Comparison of ENCODE assay signal across 20 cellular contexts in genomic region chr20:9241721-9242427, GRCh38.
DNase-seq lines count a peak whose midpoint lies in the region; ATAC-seq and TF ChIP-seq lines count a peak whose summit lies in the region.
"Had no signal": no experiment of that assay in that cellular context is flagged by ENCODE, and none has a peak within 500 bp of the region (broad histone marks: within the 10 kb centered on the region; RNA-seq: fewer than 3 reads in every experiment).

No MANE protein-coding gene starts in this region.

- H3K9me3 ChIP-seq in GM23248 (ENCODE audit: low read depth): no peaks in the 10 kb centered on the region
- H3K9me3 ChIP-seq in mucosa of descending colon: no peaks in the 10 kb centered on the region
- H3K9me3 ChIP-seq: esophagus muscularis mucosa, uterus had no signal

- H3K36me3 Mint-ChIP-seq in natural killer cell treated with Interleukin-12 subunit alpha and Interleukin-12 subunit beta and Interleukin-15 and Interleukin-18, amount 100 ng/mL, for 72 hours: no peaks in the 10 kb centered on the region
- H3K36me3 Mint-ChIP-seq: memory B cell had no signal

- intact Hi-C loops in mucosa of descending colon (cut with DNase I, micrococcal nuclease): no loop called here

- H3K4me3 ChIP-seq in GM23248 (no peak overlapping the region), mucosa of descending colon (no peak overlapping the region)
- H3K4me3 ChIP-seq: cardiac muscle cell, dorsolateral prefrontal cortex, esophagus muscularis mucosa, uterus had no signal

- no peaks in the 10 kb centered on the region for H3K27me3 ChIP-seq in GM23248 (replicated peaks; ENCODE audit: insufficient read depth)
- H3K27me3 ChIP-seq: cardiac muscle cell, dorsolateral prefrontal cortex, esophagus muscularis mucosa, uterus had no signal

- peaks cover 3% of the 10 kb centered on the region for H3K9me3 Mint-ChIP-seq in natural killer cell treated with Interleukin-12 subunit alpha and Interleukin-12 subunit beta and Interleukin-15 and Interleukin-18, amount 100 ng/mL, for 72 hours
- H3K9me3 Mint-ChIP-seq: activated B cell treated with CpG ODN at 0.5 μM for 24 hours; activated naive CD8-positive, alpha-beta T cell treated with anti-CD3 and anti-CD28 coated beads, Interleukin-2, amount 50 U/mL, for 24 hours; stimulated activated naive CD8-positive, alpha-beta T cell treated with anti-CD3 and anti-CD28 coated beads, Interleukin-15, Interleukin-2, amounts not matched to agents 100 ng/mL and 50 ng/mL, for 24 hours had no signal

- no peaks in the 10 kb centered on the region for H3K79me2 ChIP-seq in GM23248 (ENCODE audit: insufficient read depth)

- DNase-seq in ACHN (peak; percentile 24), GM23248 (peak; percentile 43), mucosa of descending colon (peak in 1 of 3 donors; percentile 51), SIG-M5 treated with dmso at 0.1 percent for 504 hours (lab: John Stamatoyannopoulos, UW; ENCODE audit: unreplicated experiment) (no peak), kidney tubule cell (ENCODE audit: low spot score) (no peak)
- DNase-seq in natural killer cell treated with Interleukin-12 subunit alpha and Interleukin-12 subunit beta and Interleukin-15 and Interleukin-18, amount 100 ng/mL, for 72 hours (ENCODE audit: low spot score): no peak
- DNase-seq: activated B cell treated with CpG ODN at 0.5 μM for 24 hours; activated CD8-positive, alpha-beta T cell treated with anti-CD3 and anti-CD28 coated beads, Interleukin-2, amount 10 ng/mL, durations not matched to agents 7 days and 5 days; activated naive CD8-positive, alpha-beta T cell treated with anti-CD3 and anti-CD28 coated beads, Interleukin-2, amount 50 U/mL, for 24 hours; activated T-cell treated with anti-CD3 and anti-CD28 coated beads, Interleukin-2, amount 50 U/mL, for 72 hours; dorsolateral prefrontal cortex; head of caudate nucleus; KBM-7; uterus had no signal

- no peaks in the 10 kb centered on the region for H3K4me1 Mint-ChIP-seq in natural killer cell treated with Interleukin-12 subunit alpha and Interleukin-12 subunit beta and Interleukin-15 and Interleukin-18, amount 100 ng/mL, for 72 hours (ENCODE audit: low read depth in 2 of 2)
- H3K4me1 Mint-ChIP-seq: activated B cell treated with CpG ODN at 0.5 μM for 24 hours; activated naive CD8-positive, alpha-beta T cell treated with anti-CD3 and anti-CD28 coated beads, Interleukin-2, amount 50 U/mL, for 24 hours; memory B cell had no signal

- ATAC-seq in SK-N-SH treated with all-trans-retinoic acid at 6 μM for 48 hours: peak; percentile 34; the same call in 2 of the 3 replicates
- peak; percentile 74 for ATAC-seq in mucosa of descending colon
- no peak for ATAC-seq in HG03442 (IDR thresholded peaks at IDR 0.05; ENCODE audit: unreplicated experiment)
- no peak for ATAC-seq in natural killer cell treated with Interleukin-12 subunit alpha and Interleukin-12 subunit beta and Interleukin-15 and Interleukin-18, amount 100 ng/mL, for 72 hours
- ATAC-seq: activated CD8-positive, alpha-beta T cell treated with anti-CD3 and anti-CD28 coated beads, Interleukin-2, amount 10 ng/mL, durations not matched to agents 7 days and 5 days; activated naive CD8-positive, alpha-beta T cell treated with anti-CD3 and anti-CD28 coated beads, Interleukin-2, amount 50 U/mL, for 24 hours; activated T-cell treated with anti-CD3 and anti-CD28 coated beads, Interleukin-2, amount 50 U/mL, for 72 hours had no signal

- H3F3A ChIP-seq in GM23248 (ENCODE audit: insufficient read depth): peaks cover 15% of the 10 kb centered on the region

- no peak overlapping the region for H3K27ac ChIP-seq in GM23248
- H3K27ac ChIP-seq: cardiac muscle cell, dorsolateral prefrontal cortex, esophagus muscularis mucosa, uterus had no signal

- no peak overlapping the region for H3K9ac ChIP-seq in GM23248

- peaks cover 12% of the 10 kb centered on the region for H3K4me1 ChIP-seq in GM23248 (ENCODE audit: insufficient read depth)
- peaks cover 19% of the 10 kb centered on the region for H3K4me1 ChIP-seq in mucosa of descending colon (ENCODE audit: low read depth)
- H3K4me1 ChIP-seq: uterus had no signal

- H3K4me2 ChIP-seq in GM23248 (ENCODE audit: unreplicated experiment): no peak overlapping the region

- no peaks in the 10 kb centered on the region for H4K20me1 ChIP-seq in GM23248 (ENCODE audit: insufficient read depth)

- H3K9me2 ChIP-seq in GM23248 (ENCODE audit: insufficient read depth): no peaks in the 10 kb centered on the region

- 98 to 100% methylated on average over 3 of the region's 3 CpGs for WGBS in GM23248 (ENCODE audit: low coverage in 1 of 2, low lambda C conversion rate in 2 of 2, missing lambda C conversion rate in 2 of 2), 2 experiments

- H2AFZ ChIP-seq in GM23248: no peak overlapping the region

- TF ChIP-seq CTCF in mucosa of descending colon (IDR thresholded peaks at IDR 0.05): no peak

- in situ Hi-C loops in ACHN (cut with HindIII; ENCODE audit: low pct_ligation_motif_present, low pct_unique_long_range_greater_than_20kb, low sequenced_read_pairs) (no loop called here), GM23248 (cut with MboI) (no loop called here)

- H3K27ac Mint-ChIP-seq in natural killer cell treated with Interleukin-12 subunit alpha and Interleukin-12 subunit beta and Interleukin-15 and Interleukin-18, amount 100 ng/mL, for 72 hours: no peak overlapping the region
- H3K27ac Mint-ChIP-seq: activated B cell treated with CpG ODN at 0.5 μM for 24 hours; activated CD8-positive, alpha-beta T cell treated with anti-CD3 and anti-CD28 coated beads, Interleukin-2, amount 10 ng/mL, durations not matched to agents 7 days and 5 days; activated naive CD8-positive, alpha-beta T cell treated with anti-CD3 and anti-CD28 coated beads, Interleukin-2, amount 50 U/mL, for 24 hours; activated T-cell treated with anti-CD3 and anti-CD28 coated beads, Interleukin-2, amount 50 U/mL, for 72 hours; memory B cell; stimulated activated naive CD8-positive, alpha-beta T cell treated with anti-CD3 and anti-CD28 coated beads, Interleukin-15, Interleukin-2, amounts not matched to agents 100 ng/mL and 50 ng/mL, for 24 hours had no signal

- no peaks in the 10 kb centered on the region for H3K27me3 Mint-ChIP-seq in natural killer cell treated with Interleukin-12 subunit alpha and Interleukin-12 subunit beta and Interleukin-15 and Interleukin-18, amount 100 ng/mL, for 72 hours
- H3K27me3 Mint-ChIP-seq: activated B cell treated with CpG ODN at 0.5 μM for 24 hours; activated naive CD8-positive, alpha-beta T cell treated with anti-CD3 and anti-CD28 coated beads, Interleukin-2, amount 50 U/mL, for 24 hours; memory B cell; stimulated activated naive CD8-positive, alpha-beta T cell treated with anti-CD3 and anti-CD28 coated beads, Interleukin-15, Interleukin-2, amounts not matched to agents 100 ng/mL and 50 ng/mL, for 24 hours had no signal

- H3K36me3 ChIP-seq in GM23248 (ENCODE audit: low read depth) (no peaks in the 10 kb centered on the region), mucosa of descending colon (ENCODE audit: low read depth) (no peaks in the 10 kb centered on the region)
- H3K36me3 ChIP-seq: cardiac muscle cell, esophagus muscularis mucosa, uterus had no signal

- no peak overlapping the region for H3K4me3 Mint-ChIP-seq in natural killer cell treated with Interleukin-12 subunit alpha and Interleukin-12 subunit beta and Interleukin-15 and Interleukin-18, amount 100 ng/mL, for 72 hours
- H3K4me3 Mint-ChIP-seq: activated B cell treated with CpG ODN at 0.5 μM for 24 hours; activated CD8-positive, alpha-beta T cell treated with anti-CD3 and anti-CD28 coated beads, Interleukin-2, amount 10 ng/mL, durations not matched to agents 7 days and 5 days; activated naive CD8-positive, alpha-beta T cell treated with anti-CD3 and anti-CD28 coated beads, Interleukin-2, amount 50 U/mL, for 24 hours; activated T-cell treated with anti-CD3 and anti-CD28 coated beads, Interleukin-2, amount 50 U/mL, for 72 hours; memory B cell; stimulated activated naive CD8-positive, alpha-beta T cell treated with anti-CD3 and anti-CD28 coated beads, Interleukin-15, Interleukin-2, amounts not matched to agents 100 ng/mL and 50 ng/mL, for 24 hours had no signal

TF ChIP-seq in SK-N-SH treated with all-trans-retinoic acid at 6 μM for 48 hours, 23 proteins besides CTCF, POLR2A, EP300 and RAD21 (continues in another document):
- TF ChIP-seq SNAI2 (CRISPR knock-in tag; IDR thresholded peaks at IDR 0.05) (no peak), ZFP30 (CRISPR knock-in tag; IDR thresholded peaks at IDR 0.05) (no peak), OSR1 (CRISPR knock-in tag; IDR thresholded peaks at IDR 0.05) (no peak), CSDC2 (CRISPR knock-in tag; IDR thresholded peaks at IDR 0.05) (no peak), ARNTL (CRISPR knock-in tag; IDR thresholded peaks at IDR 0.05; ENCODE audit: borderline replicate concordance, low read depth) (no peak), ZNF565 (CRISPR knock-in tag; conservative IDR thresholded peaks at IDR 0.05; ENCODE audit: low read depth) (no peak), ZNF70 (CRISPR knock-in tag; IDR thresholded peaks at IDR 0.05) (no peak), ZFP3 (CRISPR knock-in tag; IDR thresholded peaks at IDR 0.05) (no peak), TSHZ2 (CRISPR knock-in tag; IDR thresholded peaks at IDR 0.05) (no peak), TOX (CRISPR knock-in tag; IDR thresholded peaks at IDR 0.05; ENCODE audit: borderline replicate concordance) (no peak)

Comparison
In these comparisons a context has a peak if more than half of its experiments do, and no peak if none do; other contexts are left out.
1. DNase-seq: peak in ACHN (single experiment) and GM23248 (single experiment); none in SIG-M5 treated with dmso at 0.1 percent for 504 hours (single experiment), kidney tubule cell (single experiment) and natural killer cell treated with Interleukin-12 subunit alpha and Interleukin-12 subunit beta and Interleukin-15 and Interleukin-18, amount 100 ng/mL, for 72 hours (single experiment).
2. ATAC-seq: peak in SK-N-SH treated with all-trans-retinoic acid at 6 μM for 48 hours (single experiment) and mucosa of descending colon (single experiment); none in HG03442 (single experiment) and natural killer cell treated with Interleukin-12 subunit alpha and Interleukin-12 subunit beta and Interleukin-15 and Interleukin-18, amount 100 ng/mL, for 72 hours (0 of 2).